In the genomic region with DNA sequence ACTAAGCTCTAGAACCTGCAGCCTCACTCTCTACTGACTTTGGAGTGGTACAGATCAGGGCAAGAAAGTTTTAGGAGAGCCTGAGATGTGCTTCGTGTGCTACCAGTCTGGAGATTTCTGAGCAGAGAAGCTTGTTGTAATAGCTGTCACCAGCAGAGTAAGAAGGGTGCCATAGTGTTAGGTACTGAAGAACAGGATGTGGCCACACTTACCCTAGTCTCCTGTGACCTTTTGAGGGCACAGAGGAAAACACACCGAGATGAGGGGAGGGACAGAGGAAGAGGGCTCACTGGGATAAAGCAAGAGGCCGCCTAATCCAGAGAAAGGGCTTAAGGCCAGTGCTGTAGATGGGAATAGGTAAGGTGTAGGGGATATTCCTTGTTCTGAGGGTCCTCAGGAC, we compare ENCODE assay signal across 23 cellular contexts.
DNase-seq lines count a peak whose midpoint lies in the region; ATAC-seq and TF ChIP-seq lines count a peak whose summit lies in the region.
"Had no signal": no experiment of that assay in that cellular context is flagged by ENCODE, and none has a peak within 500 bp of the region (broad histone marks: within the 10 kb centered on the region; RNA-seq: fewer than 3 reads in every experiment).

No MANE protein-coding gene starts in this region.

- intact Hi-C loops in heart right ventricle (cut with DNase I): no loop called here

- no peaks in the 10 kb centered on the region for H3K27me3 Mint-ChIP-seq in stimulated activated naive CD8-positive, alpha-beta T cell treated with anti-CD3 and anti-CD28 coated beads, Interleukin-15, amount 100 ng/mL, for 72 hours
- H3K27me3 Mint-ChIP-seq in activated T-helper 17 cell treated with anti-CD3 and anti-CD28 coated beads, Interleukin-2, amount 50 U/mL, for 72 hours: no peaks in the 10 kb centered on the region
- H3K27me3 Mint-ChIP-seq: CD4-positive, alpha-beta memory T cell; CD4-positive, CD25-positive, alpha-beta regulatory T cell; CD8-positive, alpha-beta memory T cell had no signal

- H3K27me3 ChIP-seq in heart right ventricle: peaks cover 0 to 4% (median 0%) of the 10 kb centered on the region in 7 donors
- H3K27me3 ChIP-seq: BE2C, BLaER1 had no signal

- peaks cover 6% of the 10 kb centered on the region for H3K4me1 Mint-ChIP-seq in stimulated activated naive CD8-positive, alpha-beta T cell treated with anti-CD3 and anti-CD28 coated beads, Interleukin-15, amount 100 ng/mL, for 72 hours
- peaks cover 4% of the 10 kb centered on the region for H3K4me1 Mint-ChIP-seq in activated T-helper 17 cell treated with anti-CD3 and anti-CD28 coated beads, Interleukin-2, amount 50 U/mL, for 72 hours
- peaks cover 17% of the 10 kb centered on the region for H3K4me1 Mint-ChIP-seq in stimulated activated effector memory CD8-positive, alpha-beta T cell treated with anti-CD3 and anti-CD28 coated beads, Interleukin-12 subunit alpha, Interleukin-12 subunit beta, amount 100 ng/mL, for 72 hours
- H3K4me1 Mint-ChIP-seq: CD14-positive monocyte; CD4-positive, alpha-beta memory T cell had no signal

- no peaks in the 10 kb centered on the region for H3K4me1 ChIP-seq in heart right ventricle
- H3K4me1 ChIP-seq: BE2C, BLaER1 had no signal

- H3K4me3 ChIP-seq in heart right ventricle: no peak overlapping the region
- H3K4me3 ChIP-seq: BLaER1, GM12878 had no signal

- TF ChIP-seq CTCF in heart right ventricle (IDR thresholded peaks at IDR 0.05): no peak

- peaks cover 8 to 17% of the 10 kb centered on the region in 2 donors for H3K9me3 Mint-ChIP-seq in stimulated activated naive CD8-positive, alpha-beta T cell treated with anti-CD3 and anti-CD28 coated beads, Interleukin-15, amount 100 ng/mL, for 72 hours
- H3K9me3 Mint-ChIP-seq in activated T-helper 17 cell treated with anti-CD3 and anti-CD28 coated beads, Interleukin-2, amount 50 U/mL, for 72 hours: peaks cover 3% of the 10 kb centered on the region
- H3K9me3 Mint-ChIP-seq in stimulated activated effector memory CD8-positive, alpha-beta T cell treated with anti-CD3 and anti-CD28 coated beads, Interleukin-12 subunit alpha, Interleukin-12 subunit beta, amount 100 ng/mL, for 72 hours: peaks cover 6% of the 10 kb centered on the region
- H3K9me3 Mint-ChIP-seq: CD8-positive, alpha-beta memory T cell had no signal

- no peak for DNase-seq in stimulated activated naive CD8-positive, alpha-beta T cell treated with anti-CD3 and anti-CD28 coated beads, Interleukin-15, amount 100 ng/mL, for 72 hours
- DNase-seq in stimulated activated naive CD8-positive, alpha-beta T cell treated with anti-CD3 and anti-CD28 coated beads, Interleukin-15, Interleukin-2, amounts not matched to agents 100 U/mL and 50 U/mL, for 24 hours: no peak
- no peak for DNase-seq in stimulated activated effector memory CD8-positive, alpha-beta T cell treated with anti-CD3 and anti-CD28 coated beads, Interleukin-12 subunit alpha, Interleukin-12 subunit beta, amount 100 ng/mL, for 72 hours (ENCODE audit: low spot score in 2 of 2)
- DNase-seq in DMS53 treated with DMSO at 0.1 percent for 48 hours (lab: John Stamatoyannopoulos, UW; ENCODE audit: unreplicated experiment) (no peak), heart right ventricle (no peak)
- DNase-seq: 8988T; ACHN; BE2C; C1 segment of cervical spinal cord; CD4-positive, alpha-beta memory T cell; CD8-positive, alpha-beta memory T cell; COR-L47; DMS 273 treated with DMSO at 0.1 percent for 48 hours; DMS153; DMS53; DMS79 treated with DMSO at 0.1 percent for 48 hours; EL; GDM1 had no signal

- H3K27ac Mint-ChIP-seq in stimulated activated naive CD8-positive, alpha-beta T cell treated with anti-CD3 and anti-CD28 coated beads, Interleukin-15, amount 100 ng/mL, for 72 hours: peak overlapping the region in 1 of 2 donors; percentile 20
- no peak overlapping the region for H3K27ac Mint-ChIP-seq in activated T-helper 17 cell treated with anti-CD3 and anti-CD28 coated beads, Interleukin-2, amount 50 U/mL, for 72 hours
- peak overlapping the region; percentile 5 for H3K27ac Mint-ChIP-seq in stimulated activated effector memory CD8-positive, alpha-beta T cell treated with anti-CD3 and anti-CD28 coated beads, Interleukin-12 subunit alpha, Interleukin-12 subunit beta, amount 100 ng/mL, for 72 hours
- H3K27ac Mint-ChIP-seq: CD14-positive monocyte; CD4-positive, alpha-beta memory T cell had no signal

- 77 to 82% methylated on average over 3 of the region's 3 CpGs for WGBS in heart right ventricle, 2 donors

- no peaks in the 10 kb centered on the region for H3K9me3 ChIP-seq in heart right ventricle
- H3K9me3 ChIP-seq: BE2C, BLaER1 had no signal

- no peaks in the 10 kb centered on the region for H3K36me3 ChIP-seq in heart right ventricle
- H3K36me3 ChIP-seq: BE2C, BLaER1 had no signal

- H3K27ac ChIP-seq in heart right ventricle: no peak overlapping the region
- H3K27ac ChIP-seq: BLaER1 had no signal

- H3K36me3 Mint-ChIP-seq in activated T-helper 17 cell treated with anti-CD3 and anti-CD28 coated beads, Interleukin-2, amount 50 U/mL, for 72 hours (ENCODE audit: low read depth): no peaks in the 10 kb centered on the region
- H3K36me3 Mint-ChIP-seq in stimulated activated effector memory CD8-positive, alpha-beta T cell treated with anti-CD3 and anti-CD28 coated beads, Interleukin-12 subunit alpha, Interleukin-12 subunit beta, amount 100 ng/mL, for 72 hours: no peaks in the 10 kb centered on the region
- H3K36me3 Mint-ChIP-seq: CD14-positive monocyte had no signal

- no peak overlapping the region for H3K4me3 Mint-ChIP-seq in stimulated activated naive CD8-positive, alpha-beta T cell treated with anti-CD3 and anti-CD28 coated beads, Interleukin-15, amount 100 ng/mL, for 72 hours
- H3K4me3 Mint-ChIP-seq in activated T-helper 17 cell treated with anti-CD3 and anti-CD28 coated beads, Interleukin-2, amount 50 U/mL, for 72 hours: no peak overlapping the region
- H3K4me3 Mint-ChIP-seq in stimulated activated effector memory CD8-positive, alpha-beta T cell treated with anti-CD3 and anti-CD28 coated beads, Interleukin-12 subunit alpha, Interleukin-12 subunit beta, amount 100 ng/mL, for 72 hours: no peak overlapping the region
- H3K4me3 Mint-ChIP-seq: CD14-positive monocyte; CD4-positive, alpha-beta memory T cell; CD4-positive, CD25-positive, alpha-beta regulatory T cell; CD8-positive, alpha-beta memory T cell had no signal

- ATAC-seq in stimulated activated naive CD8-positive, alpha-beta T cell treated with anti-CD3 and anti-CD28 coated beads, Interleukin-15, amount 100 ng/mL, for 72 hours: peak; percentile 60
- ATAC-seq in stimulated activated naive CD8-positive, alpha-beta T cell treated with anti-CD3 and anti-CD28 coated beads, Interleukin-15, Interleukin-2, amounts not matched to agents 100 U/mL and 50 U/mL, for 24 hours: no peak
- peak; percentile 50 for ATAC-seq in activated T-helper 17 cell treated with anti-CD3 and anti-CD28 coated beads, Interleukin-2, amount 50 U/mL, for 72 hours (replicated peaks)
- peak; percentile 74 for ATAC-seq in stimulated activated effector memory CD8-positive, alpha-beta T cell treated with anti-CD3 and anti-CD28 coated beads, Interleukin-12 subunit alpha, Interleukin-12 subunit beta, amount 100 ng/mL, for 72 hours
- no peak for ATAC-seq in heart right ventricle
- ATAC-seq: GM12878 had no signal

Comparison
In these comparisons a context has a peak if more than half of its experiments do, and no peak if none do; other contexts are left out.
1. ATAC-seq: peak in stimulated activated naive CD8-positive, alpha-beta T cell treated with anti-CD3 and anti-CD28 coated beads, Interleukin-15, amount 100 ng/mL, for 72 hours (single experiment), activated T-helper 17 cell treated with anti-CD3 and anti-CD28 coated beads, Interleukin-2, amount 50 U/mL, for 72 hours (single experiment) and stimulated activated effector memory CD8-positive, alpha-beta T cell treated with anti-CD3 and anti-CD28 coated beads, Interleukin-12 subunit alpha, Interleukin-12 subunit beta, amount 100 ng/mL, for 72 hours (single experiment); none in stimulated activated naive CD8-positive, alpha-beta T cell treated with anti-CD3 and anti-CD28 coated beads, Interleukin-15, Interleukin-2, amounts not matched to agents 100 U/mL and 50 U/mL, for 24 hours (single experiment) and heart right ventricle (0 of 8).